Comparison of ENCODE assay signal across 23 cellular contexts in genomic region chr7:151453326-151453791, GRCh38. TPM values are rescaled to one million over a fixed set of nuclear protein-coding genes. Genes with fewer than 3 reads are reported as not detected.
A peak's percentile ranks its signal among the peaks of the same experiment; 100 is the strongest.
DNase-seq lines count a peak whose midpoint lies in the region; ATAC-seq and TF ChIP-seq lines count a peak whose summit lies in the region.
"Had no signal": no experiment of that assay in that cellular context is flagged by ENCODE, and none has a peak within 500 bp of the region (broad histone marks: within the 10 kb centered on the region; RNA-seq: fewer than 3 reads in every experiment).

No MANE protein-coding gene starts in this region.

- H3K4me1 ChIP-seq in right atrium auricular region (peaks cover 0 to 1% of the 10 kb centered on the region in 2 donors), heart right ventricle (peaks cover 0 to 8% (median 0%) of the 10 kb centered on the region in 9 donors), adipocyte (ENCODE audit: control insufficient read depth, insufficient read depth, low read length) (no peaks in the 10 kb centered on the region)
- H3K4me1 ChIP-seq: prostate gland had no signal

- ATAC-seq in heart right ventricle (no peak), GM19035 (IDR thresholded peaks at IDR 0.05; ENCODE audit: unreplicated experiment) (no peak), GM21360 (IDR thresholded peaks at IDR 0.05; ENCODE audit: unreplicated experiment) (no peak)
- ATAC-seq: activated T-helper 17 cell treated with anti-CD3 and anti-CD28 coated beads, Interleukin-2, amount 50 U/mL, for 72 hours had no signal

- H3K27me3 ChIP-seq in right atrium auricular region = no peaks in the 10 kb centered on the region
- no peaks in the 10 kb centered on the region for H3K27me3 ChIP-seq in heart right ventricle
- peaks cover 10% of the 10 kb centered on the region for H3K27me3 ChIP-seq in adipocyte (replicated peaks; ENCODE audit: control insufficient read depth, insufficient read depth, low read length)
- H3K27me3 ChIP-seq: brain microvascular endothelial cell had no signal

- no peak overlapping the region for H3K9ac ChIP-seq in adipocyte (ENCODE audit: low read length)
- H3K9ac ChIP-seq: KMS-11 had no signal

- 80 to 85% methylated on average over 13 of the region's 13 CpGs for WGBS in heart right ventricle, 2 donors

- H3K4me3 ChIP-seq in right atrium auricular region (no peak overlapping the region), heart right ventricle (no peak overlapping the region), adipocyte (ENCODE audit: low read length) (no peak overlapping the region)
- H3K4me3 ChIP-seq: prostate gland had no signal

- no peaks in the 10 kb centered on the region for H3K9me3 ChIP-seq in right atrium auricular region
- no peaks in the 10 kb centered on the region for H3K9me3 ChIP-seq in heart right ventricle
- H3K9me3 ChIP-seq in adipocyte (ENCODE audit: control insufficient read depth, low read length) = no peaks in the 10 kb centered on the region
- H3K9me3 ChIP-seq: prostate gland had no signal

- intact Hi-C loops in heart right ventricle (cut with DNase I) = loop anchor here in 3 of 10 donors (10.0 kb wide), 2 partner anchors 171 to 301 kb away; no protein-coding TSS in a partner anchor

- peak; percentile 56 for DNase-seq in right atrium auricular region (ENCODE audit: low spot score)
- no peak for DNase-seq in heart right ventricle
- peak; percentile 21 for DNase-seq in adipocyte (ENCODE audit: low read depth)
- peak; percentile 89 for DNase-seq in mesenteric fat pad (ENCODE audit: low spot score)
- peak; percentile 36 for DNase-seq in ureter (ENCODE audit: low spot score)
- DNase-seq in stimulated activated CD4-positive, alpha-beta T cell treated with anti-CD3 and anti-CD28 coated beads, Interleukin-4, amount 100 ng/mL, for 1 hour = no peak
- DNase-seq: brain microvascular endothelial cell; CD4-positive, alpha-beta T cell; MV-4-11; NCI-H1694 treated with DMSO at 0.1 percent for 48 hours; NCI-H526 treated with DMSO at 0.1 percent for 48 hours; RPMI8226; stimulated activated CD4-positive, alpha-beta T cell treated with anti-CD3 and anti-CD28 coated beads, Interleukin-2, amount 100 ng/mL, for 24 hours; stimulated activated naive CD4-positive, alpha-beta T cell; T-helper 9 cell had no signal

- H3K36me3 ChIP-seq in right atrium auricular region (no peaks in the 10 kb centered on the region), heart right ventricle (no peaks in the 10 kb centered on the region), adipocyte (ENCODE audit: control insufficient read depth, insufficient read depth, low read length, severe bottlenecking) (no peaks in the 10 kb centered on the region)
- H3K36me3 ChIP-seq: brain microvascular endothelial cell, prostate gland had no signal

- H3K27ac ChIP-seq in right atrium auricular region (no peak overlapping the region), heart right ventricle (no peak overlapping the region)
- H3K27ac ChIP-seq: brain microvascular endothelial cell, KMS-11, prostate gland had no signal

- TF ChIP-seq CTCF in right atrium auricular region (IDR thresholded peaks at IDR 0.05) = no peak
- TF ChIP-seq CTCF in heart right ventricle (IDR thresholded peaks at IDR 0.05) = no peak

RNA-seq across cellular contexts. Expression of gene CRYGN, which starts 13.4 kb away (rescaled TPM):
- total RNA-seq in right atrium auricular region (under 1 TPM in 1 of 2 donors, not detected in 1; 0.90 TPM), heart right ventricle (under 1 TPM in 2 of 10 donors, not detected in 8; 0.15 to 0.72 TPM), mesenteric fat pad (1.5 TPM), ureter (not detected)
- polyA plus RNA-seq in heart right ventricle = under 1 TPM; 0.07 to 0.29 TPM
- total RNA-seq: activated T-helper 17 cell treated with anti-CD3 and anti-CD28 coated beads, Interleukin-2, amount 50 U/mL, for 72 hours; endothelial cell of umbilical vein; HT1080; prostate gland; skeletal muscle tissue had no signal
- polyA plus RNA-seq: endothelial cell of umbilical vein had no signal

RNA-seq across cellular contexts. Expression of gene WDR86, which starts 43.5 kb away (rescaled TPM):
- total RNA-seq in right atrium auricular region (1 to 10 TPM in 1 of 2 donors, under 1 TPM in 1; 0.33 to 1.6 TPM), heart right ventricle (under 1 TPM in 7 of 10 donors, not detected in 3; 0.15 to 0.52 (median 0.33) TPM), mesenteric fat pad (19.4 TPM), ureter (4.3 TPM)
- under 1 TPM; 0.17 to 0.22 TPM for polyA plus RNA-seq in heart right ventricle
- total RNA-seq: endothelial cell of umbilical vein, HT1080 had no signal
- polyA plus RNA-seq: endothelial cell of umbilical vein had no signal

Comparison
In these comparisons a context has a peak if more than half of its experiments do, and no peak if none do; other contexts are left out.
1. DNase-seq: peak in right atrium auricular region (single experiment), adipocyte (single experiment), mesenteric fat pad (single experiment) and ureter (single experiment); none in heart right ventricle (0 of 2) and stimulated activated CD4-positive, alpha-beta T cell treated with anti-CD3 and anti-CD28 coated beads, Interleukin-4, amount 100 ng/mL, for 1 hour (single experiment).